ENCODE assay signal across 1 cellular context in the genomic region with DNA sequence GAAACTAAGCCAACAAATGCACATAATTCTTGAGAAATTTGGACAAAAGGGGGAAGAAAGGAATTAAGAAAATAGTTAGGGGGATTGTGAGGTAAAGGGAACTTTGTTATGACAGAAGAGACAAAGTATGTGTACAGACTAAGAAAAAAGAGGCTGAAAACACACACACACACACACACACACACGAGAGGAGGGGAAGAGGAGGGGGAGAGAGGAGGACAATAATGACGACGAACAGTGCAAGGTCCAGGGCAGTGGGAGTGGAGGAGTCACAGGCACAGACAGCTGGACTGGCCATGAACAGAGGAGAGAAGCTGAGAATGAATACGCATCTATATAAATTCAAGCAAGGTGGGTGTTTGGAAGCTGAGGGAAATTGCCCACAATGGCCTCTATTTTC.
TF ChIP-seq lines count a peak whose summit lies in the region.

No MANE protein-coding gene starts in this region.

TF ChIP-seq in HepG2, 621 proteins besides CTCF, POLR2A, EP300 and RAD21 (continued from another document and continues in another):
- TF ChIP-seq KDM6A (CRISPR knock-in tag; IDR thresholded peaks at IDR 0.05; ENCODE audit: low read depth) = no peak
- 0 out of 2 replicates have a peak, but pooled peaks have one; percentile 37 for TF ChIP-seq ZKSCAN5 (CRISPR knock-in tag; IDR thresholded peaks at IDR 0.05)
- 0 out of 2 replicates have a peak, but pooled peaks have one; percentile 17 for TF ChIP-seq DMAP1 (CRISPR knock-in tag; IDR thresholded peaks at IDR 0.05)
- no peak for TF ChIP-seq NPAS2 (CRISPR knock-in tag; IDR thresholded peaks at IDR 0.05; ENCODE audit: borderline replicate concordance)
- no peak for TF ChIP-seq MEIS2 (CRISPR knock-in tag; IDR thresholded peaks at IDR 0.05)
- no peak for TF ChIP-seq SP1 (IDR thresholded peaks at IDR 0.05)
- TF ChIP-seq SP1 (CRISPR knock-in tag; IDR thresholded peaks at IDR 0.05) = no peak
- no peak for TF ChIP-seq ZC3H13 (CRISPR knock-in tag; IDR thresholded peaks at IDR 0.05)
- no peak for TF ChIP-seq RBM22 (optimal IDR thresholded peaks at IDR 0.05; ENCODE audit: low read length)
- no peak for TF ChIP-seq TOE1 (CRISPR knock-in tag; IDR thresholded peaks at IDR 0.05)
- TF ChIP-seq, protein P1, sequence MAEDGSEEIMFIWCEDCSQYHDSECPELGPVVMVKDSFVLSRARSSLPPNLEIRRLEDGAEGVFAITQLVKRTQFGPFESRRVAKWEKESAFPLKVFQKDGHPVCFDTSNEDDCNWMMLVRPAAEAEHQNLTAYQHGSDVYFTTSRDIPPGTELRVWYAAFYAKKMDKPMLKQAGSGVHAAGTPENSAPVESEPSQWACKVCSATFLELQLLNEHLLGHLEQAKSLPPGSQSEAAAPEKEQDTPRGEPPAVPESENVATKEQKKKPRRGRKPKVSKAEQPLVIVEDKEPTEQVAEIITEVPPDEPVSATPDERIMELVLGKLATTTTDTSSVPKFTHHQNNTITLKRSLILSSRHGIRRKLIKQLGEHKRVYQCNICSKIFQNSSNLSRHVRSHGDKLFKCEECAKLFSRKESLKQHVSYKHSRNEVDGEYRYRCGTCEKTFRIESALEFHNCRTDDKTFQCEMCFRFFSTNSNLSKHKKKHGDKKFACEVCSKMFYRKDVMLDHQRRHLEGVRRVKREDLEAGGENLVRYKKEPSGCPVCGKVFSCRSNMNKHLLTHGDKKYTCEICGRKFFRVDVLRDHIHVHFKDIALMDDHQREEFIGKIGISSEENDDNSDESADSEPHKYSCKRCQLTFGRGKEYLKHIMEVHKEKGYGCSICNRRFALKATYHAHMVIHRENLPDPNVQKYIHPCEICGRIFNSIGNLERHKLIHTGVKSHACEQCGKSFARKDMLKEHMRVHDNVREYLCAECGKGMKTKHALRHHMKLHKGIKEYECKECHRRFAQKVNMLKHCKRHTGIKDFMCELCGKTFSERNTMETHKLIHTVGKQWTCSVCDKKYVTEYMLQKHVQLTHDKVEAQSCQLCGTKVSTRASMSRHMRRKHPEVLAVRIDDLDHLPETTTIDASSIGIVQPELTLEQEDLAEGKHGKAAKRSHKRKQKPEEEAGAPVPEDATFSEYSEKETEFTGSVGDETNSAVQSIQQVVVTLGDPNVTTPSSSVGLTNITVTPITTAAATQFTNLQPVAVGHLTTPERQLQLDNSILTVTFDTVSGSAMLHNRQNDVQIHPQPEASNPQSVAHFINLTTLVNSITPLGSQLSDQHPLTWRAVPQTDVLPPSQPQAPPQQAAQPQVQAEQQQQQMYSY (CRISPR knock-in tag; IDR thresholded peaks at IDR 0.05) = no peak
- TF ChIP-seq, protein P2, sequence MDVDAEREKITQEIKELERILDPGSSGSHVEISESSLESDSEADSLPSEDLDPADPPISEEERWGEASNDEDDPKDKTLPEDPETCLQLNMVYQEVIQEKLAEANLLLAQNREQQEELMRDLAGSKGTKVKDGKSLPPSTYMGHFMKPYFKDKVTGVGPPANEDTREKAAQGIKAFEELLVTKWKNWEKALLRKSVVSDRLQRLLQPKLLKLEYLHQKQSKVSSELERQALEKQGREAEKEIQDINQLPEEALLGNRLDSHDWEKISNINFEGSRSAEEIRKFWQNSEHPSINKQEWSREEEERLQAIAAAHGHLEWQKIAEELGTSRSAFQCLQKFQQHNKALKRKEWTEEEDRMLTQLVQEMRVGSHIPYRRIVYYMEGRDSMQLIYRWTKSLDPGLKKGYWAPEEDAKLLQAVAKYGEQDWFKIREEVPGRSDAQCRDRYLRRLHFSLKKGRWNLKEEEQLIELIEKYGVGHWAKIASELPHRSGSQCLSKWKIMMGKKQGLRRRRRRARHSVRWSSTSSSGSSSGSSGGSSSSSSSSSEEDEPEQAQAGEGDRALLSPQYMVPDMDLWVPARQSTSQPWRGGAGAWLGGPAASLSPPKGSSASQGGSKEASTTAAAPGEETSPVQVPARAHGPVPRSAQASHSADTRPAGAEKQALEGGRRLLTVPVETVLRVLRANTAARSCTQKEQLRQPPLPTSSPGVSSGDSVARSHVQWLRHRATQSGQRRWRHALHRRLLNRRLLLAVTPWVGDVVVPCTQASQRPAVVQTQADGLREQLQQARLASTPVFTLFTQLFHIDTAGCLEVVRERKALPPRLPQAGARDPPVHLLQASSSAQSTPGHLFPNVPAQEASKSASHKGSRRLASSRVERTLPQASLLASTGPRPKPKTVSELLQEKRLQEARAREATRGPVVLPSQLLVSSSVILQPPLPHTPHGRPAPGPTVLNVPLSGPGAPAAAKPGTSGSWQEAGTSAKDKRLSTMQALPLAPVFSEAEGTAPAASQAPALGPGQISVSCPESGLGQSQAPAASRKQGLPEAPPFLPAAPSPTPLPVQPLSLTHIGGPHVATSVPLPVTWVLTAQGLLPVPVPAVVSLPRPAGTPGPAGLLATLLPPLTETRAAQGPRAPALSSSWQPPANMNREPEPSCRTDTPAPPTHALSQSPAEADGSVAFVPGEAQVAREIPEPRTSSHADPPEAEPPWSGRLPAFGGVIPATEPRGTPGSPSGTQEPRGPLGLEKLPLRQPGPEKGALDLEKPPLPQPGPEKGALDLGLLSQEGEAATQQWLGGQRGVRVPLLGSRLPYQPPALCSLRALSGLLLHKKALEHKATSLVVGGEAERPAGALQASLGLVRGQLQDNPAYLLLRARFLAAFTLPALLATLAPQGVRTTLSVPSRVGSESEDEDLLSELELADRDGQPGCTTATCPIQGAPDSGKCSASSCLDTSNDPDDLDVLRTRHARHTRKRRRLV (CRISPR knock-in tag; IDR thresholded peaks at IDR 0.05) = no peak
- no peak for TF ChIP-seq HIVEP1 (CRISPR knock-in tag; IDR thresholded peaks at IDR 0.05)
- TF ChIP-seq, protein P3, sequence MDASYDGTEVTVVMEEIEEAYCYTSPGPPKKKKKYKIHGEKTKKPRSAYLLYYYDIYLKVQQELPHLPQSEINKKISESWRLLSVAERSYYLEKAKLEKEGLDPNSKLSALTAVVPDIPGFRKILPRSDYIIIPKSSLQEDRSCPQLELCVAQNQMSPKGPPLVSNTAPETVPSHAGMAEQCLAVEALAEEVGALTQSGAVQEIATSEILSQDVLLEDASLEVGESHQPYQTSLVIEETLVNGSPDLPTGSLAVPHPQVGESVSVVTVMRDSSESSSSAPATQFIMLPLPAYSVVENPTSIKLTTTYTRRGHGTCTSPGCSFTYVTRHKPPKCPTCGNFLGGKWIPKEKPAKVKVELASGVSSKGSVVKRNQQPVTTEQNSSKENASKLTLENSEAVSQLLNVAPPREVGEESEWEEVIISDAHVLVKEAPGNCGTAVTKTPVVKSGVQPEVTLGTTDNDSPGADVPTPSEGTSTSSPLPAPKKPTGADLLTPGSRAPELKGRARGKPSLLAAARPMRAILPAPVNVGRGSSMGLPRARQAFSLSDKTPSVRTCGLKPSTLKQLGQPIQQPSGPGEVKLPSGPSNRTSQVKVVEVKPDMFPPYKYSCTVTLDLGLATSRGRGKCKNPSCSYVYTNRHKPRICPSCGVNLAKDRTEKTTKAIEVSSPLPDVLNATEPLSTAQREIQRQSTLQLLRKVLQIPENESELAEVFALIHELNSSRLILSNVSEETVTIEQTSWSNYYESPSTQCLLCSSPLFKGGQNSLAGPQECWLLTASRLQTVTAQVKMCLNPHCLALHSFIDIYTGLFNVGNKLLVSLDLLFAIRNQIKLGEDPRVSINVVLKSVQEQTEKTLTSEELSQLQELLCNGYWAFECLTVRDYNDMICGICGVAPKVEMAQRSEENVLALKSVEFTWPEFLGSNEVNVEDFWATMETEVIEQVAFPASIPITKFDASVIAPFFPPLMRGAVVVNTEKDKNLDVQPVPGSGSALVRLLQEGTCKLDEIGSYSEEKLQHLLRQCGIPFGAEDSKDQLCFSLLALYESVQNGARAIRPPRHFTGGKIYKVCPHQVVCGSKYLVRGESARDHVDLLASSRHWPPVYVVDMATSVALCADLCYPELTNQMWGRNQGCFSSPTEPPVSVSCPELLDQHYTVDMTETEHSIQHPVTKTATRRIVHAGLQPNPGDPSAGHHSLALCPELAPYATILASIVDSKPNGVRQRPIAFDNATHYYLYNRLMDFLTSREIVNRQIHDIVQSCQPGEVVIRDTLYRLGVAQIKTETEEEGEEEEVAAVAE (CRISPR knock-in tag; IDR thresholded peaks at IDR 0.05; ENCODE audit: borderline replicate concordance) = no peak
- peak; percentile 46; the same call in 1 of the 2 replicates for TF ChIP-seq TBX3 (IDR thresholded peaks at IDR 0.05; ENCODE audit: borderline replicate concordance)
- no peak for TF ChIP-seq NFRKB (IDR thresholded peaks at IDR 0.05)
- TF ChIP-seq, protein P4, sequence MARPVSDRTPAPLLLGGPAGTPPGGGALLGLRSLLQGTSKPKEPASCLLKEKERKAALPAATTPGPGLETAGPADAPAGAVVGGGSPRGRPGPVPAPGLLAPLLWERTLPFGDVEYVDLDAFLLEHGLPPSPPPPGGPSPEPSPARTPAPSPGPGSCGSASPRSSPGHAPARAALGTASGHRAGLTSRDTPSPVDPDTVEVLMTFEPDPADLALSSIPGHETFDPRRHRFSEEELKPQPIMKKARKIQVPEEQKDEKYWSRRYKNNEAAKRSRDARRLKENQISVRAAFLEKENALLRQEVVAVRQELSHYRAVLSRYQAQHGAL (CRISPR knock-in tag; IDR thresholded peaks at IDR 0.05; ENCODE audit: not compliant biosample characterization) = no peak
- TF ChIP-seq ZNF720 (CRISPR knock-in tag; IDR thresholded peaks at IDR 0.05) = no peak
- TF ChIP-seq ZNF891 (CRISPR knock-in tag; IDR thresholded peaks at IDR 0.05) = no peak
- TF ChIP-seq ZFP36 (IDR thresholded peaks at IDR 0.05; ENCODE audit: borderline replicate concordance, low read depth, low read length, partially characterized antibody) = no peak
- peak; percentile 72 for TF ChIP-seq FOXP1 (IDR thresholded peaks at IDR 0.05)
- peak; percentile 43; the same call in 1 of the 2 replicates for TF ChIP-seq FOXP1 (CRISPR knock-in tag; IDR thresholded peaks at IDR 0.05)
- TF ChIP-seq GLI4 (CRISPR knock-in tag; IDR thresholded peaks at IDR 0.05; ENCODE audit: borderline replicate concordance) = no peak
- TF ChIP-seq FOXA3 (CRISPR knock-in tag; IDR thresholded peaks at IDR 0.05) = no peak
- no peak for TF ChIP-seq HOXD1 (CRISPR knock-in tag; IDR thresholded peaks at IDR 0.05)
- no peak for TF ChIP-seq CHD4 (IDR thresholded peaks at IDR 0.05; ENCODE audit: borderline replicate concordance, low read length)
- no peak for TF ChIP-seq ATAD3A (CRISPR knock-in tag; IDR thresholded peaks at IDR 0.05)
- no peak for TF ChIP-seq MED13 (CRISPR knock-in tag; IDR thresholded peaks at IDR 0.05)
- no peak for TF ChIP-seq ZNF510 (CRISPR knock-in tag; IDR thresholded peaks at IDR 0.05; ENCODE audit: low read depth)
- TF ChIP-seq PPARG (CRISPR knock-in tag; conservative IDR thresholded peaks at IDR 0.05) = no peak
- no peak for TF ChIP-seq PHF8 (CRISPR knock-in tag; IDR thresholded peaks at IDR 0.05)
- TF ChIP-seq IRX3 (CRISPR knock-in tag; IDR thresholded peaks at IDR 0.05; ENCODE audit: borderline replicate concordance, low read depth) = no peak
- no peak for TF ChIP-seq XBP1 (CRISPR knock-in tag; IDR thresholded peaks at IDR 0.05)
- TF ChIP-seq, protein P5, sequence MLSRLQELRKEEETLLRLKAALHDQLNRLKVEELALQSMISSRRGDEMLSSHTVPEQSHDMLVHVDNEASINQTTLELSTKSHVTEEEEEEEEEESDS (CRISPR knock-in tag; IDR thresholded peaks at IDR 0.05; ENCODE audit: borderline replicate concordance) = no peak
- no peak for TF ChIP-seq ZBTB3 (CRISPR knock-in tag; IDR thresholded peaks at IDR 0.05; ENCODE audit: borderline replicate concordance, low read depth)
- peak; percentile 60; the same call in 1 of the 2 replicates for TF ChIP-seq ARNTL (CRISPR knock-in tag; IDR thresholded peaks at IDR 0.05)
- TF ChIP-seq, protein P6, sequence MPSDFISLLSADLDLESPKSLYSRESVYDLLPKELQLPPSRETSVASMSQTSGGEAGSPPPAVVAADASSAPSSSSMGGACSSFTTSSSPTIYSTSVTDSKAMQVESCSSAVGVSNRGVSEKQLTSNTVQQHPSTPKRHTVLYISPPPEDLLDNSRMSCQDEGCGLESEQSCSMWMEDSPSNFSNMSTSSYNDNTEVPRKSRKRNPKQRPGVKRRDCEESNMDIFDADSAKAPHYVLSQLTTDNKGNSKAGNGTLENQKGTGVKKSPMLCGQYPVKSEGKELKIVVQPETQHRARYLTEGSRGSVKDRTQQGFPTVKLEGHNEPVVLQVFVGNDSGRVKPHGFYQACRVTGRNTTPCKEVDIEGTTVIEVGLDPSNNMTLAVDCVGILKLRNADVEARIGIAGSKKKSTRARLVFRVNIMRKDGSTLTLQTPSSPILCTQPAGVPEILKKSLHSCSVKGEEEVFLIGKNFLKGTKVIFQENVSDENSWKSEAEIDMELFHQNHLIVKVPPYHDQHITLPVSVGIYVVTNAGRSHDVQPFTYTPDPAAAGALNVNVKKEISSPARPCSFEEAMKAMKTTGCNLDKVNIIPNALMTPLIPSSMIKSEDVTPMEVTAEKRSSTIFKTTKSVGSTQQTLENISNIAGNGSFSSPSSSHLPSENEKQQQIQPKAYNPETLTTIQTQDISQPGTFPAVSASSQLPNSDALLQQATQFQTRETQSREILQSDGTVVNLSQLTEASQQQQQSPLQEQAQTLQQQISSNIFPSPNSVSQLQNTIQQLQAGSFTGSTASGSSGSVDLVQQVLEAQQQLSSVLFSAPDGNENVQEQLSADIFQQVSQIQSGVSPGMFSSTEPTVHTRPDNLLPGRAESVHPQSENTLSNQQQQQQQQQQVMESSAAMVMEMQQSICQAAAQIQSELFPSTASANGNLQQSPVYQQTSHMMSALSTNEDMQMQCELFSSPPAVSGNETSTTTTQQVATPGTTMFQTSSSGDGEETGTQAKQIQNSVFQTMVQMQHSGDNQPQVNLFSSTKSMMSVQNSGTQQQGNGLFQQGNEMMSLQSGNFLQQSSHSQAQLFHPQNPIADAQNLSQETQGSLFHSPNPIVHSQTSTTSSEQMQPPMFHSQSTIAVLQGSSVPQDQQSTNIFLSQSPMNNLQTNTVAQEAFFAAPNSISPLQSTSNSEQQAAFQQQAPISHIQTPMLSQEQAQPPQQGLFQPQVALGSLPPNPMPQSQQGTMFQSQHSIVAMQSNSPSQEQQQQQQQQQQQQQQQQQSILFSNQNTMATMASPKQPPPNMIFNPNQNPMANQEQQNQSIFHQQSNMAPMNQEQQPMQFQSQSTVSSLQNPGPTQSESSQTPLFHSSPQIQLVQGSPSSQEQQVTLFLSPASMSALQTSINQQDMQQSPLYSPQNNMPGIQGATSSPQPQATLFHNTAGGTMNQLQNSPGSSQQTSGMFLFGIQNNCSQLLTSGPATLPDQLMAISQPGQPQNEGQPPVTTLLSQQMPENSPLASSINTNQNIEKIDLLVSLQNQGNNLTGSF (CRISPR knock-in tag; IDR thresholded peaks at IDR 0.05) = no peak
- TF ChIP-seq DR1 (CRISPR knock-in tag; IDR thresholded peaks at IDR 0.05) = no peak
- no peak for TF ChIP-seq PLRG1 (conservative IDR thresholded peaks at IDR 0.05)
- TF ChIP-seq, protein P7, sequence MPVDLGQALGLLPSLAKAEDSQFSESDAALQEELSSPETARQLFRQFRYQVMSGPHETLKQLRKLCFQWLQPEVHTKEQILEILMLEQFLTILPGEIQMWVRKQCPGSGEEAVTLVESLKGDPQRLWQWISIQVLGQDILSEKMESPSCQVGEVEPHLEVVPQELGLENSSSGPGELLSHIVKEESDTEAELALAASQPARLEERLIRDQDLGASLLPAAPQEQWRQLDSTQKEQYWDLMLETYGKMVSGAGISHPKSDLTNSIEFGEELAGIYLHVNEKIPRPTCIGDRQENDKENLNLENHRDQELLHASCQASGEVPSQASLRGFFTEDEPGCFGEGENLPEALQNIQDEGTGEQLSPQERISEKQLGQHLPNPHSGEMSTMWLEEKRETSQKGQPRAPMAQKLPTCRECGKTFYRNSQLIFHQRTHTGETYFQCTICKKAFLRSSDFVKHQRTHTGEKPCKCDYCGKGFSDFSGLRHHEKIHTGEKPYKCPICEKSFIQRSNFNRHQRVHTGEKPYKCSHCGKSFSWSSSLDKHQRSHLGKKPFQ (CRISPR knock-in tag; IDR thresholded peaks at IDR 0.05; ENCODE audit: insufficient replicate concordance) = no peak
- TF ChIP-seq FLYWCH1 (CRISPR knock-in tag; IDR thresholded peaks at IDR 0.05) = no peak
- TF ChIP-seq ZSCAN25 (CRISPR knock-in tag; IDR thresholded peaks at IDR 0.05) = no peak
- no peak for TF ChIP-seq MAFG (CRISPR knock-in tag; IDR thresholded peaks at IDR 0.05)
- no peak for TF ChIP-seq ZKSCAN8 (CRISPR knock-in tag; IDR thresholded peaks at IDR 0.05; ENCODE audit: borderline replicate concordance)
- peak; percentile 81 for TF ChIP-seq POGZ (CRISPR knock-in tag; IDR thresholded peaks at IDR 0.05)
